ENCODE assay signal across 1 cellular context in genomic region chr12:108337235-108338223, GRCh38.
TF ChIP-seq lines count a peak whose summit lies in the region.

No MANE protein-coding gene starts in this region.

TF ChIP-seq in K562, 482 proteins besides CTCF, POLR2A, EP300 and RAD21 (continued from another document and continues in another):
- TF ChIP-seq TSHZ1 (CRISPR knock-in tag; IDR thresholded peaks at IDR 0.05): no peak
- no peak for TF ChIP-seq BRF2 (IDR thresholded peaks at IDR 0.05; ENCODE audit: borderline replicate concordance, insufficient read depth, insufficient read length)
- no peak for TF ChIP-seq EWSR1 (IDR thresholded peaks at IDR 0.05; ENCODE audit: borderline replicate concordance, low read depth, partially characterized antibody)
- TF ChIP-seq TARDBP (IDR thresholded peaks at IDR 0.05): no peak
- TF ChIP-seq ZNF239 (CRISPR knock-in tag; IDR thresholded peaks at IDR 0.05): no peak
- TF ChIP-seq ZNF175 (CRISPR knock-in tag; IDR thresholded peaks at IDR 0.05; ENCODE audit: low read depth): no peak
- no peak for TF ChIP-seq ZNF696 (CRISPR knock-in tag; conservative IDR thresholded peaks at IDR 0.05)
- TF ChIP-seq KLF10 (CRISPR knock-in tag; IDR thresholded peaks at IDR 0.05): no peak
- no peak for TF ChIP-seq FIP1L1 (IDR thresholded peaks at IDR 0.05; ENCODE audit: low read depth, low read length, poor library complexity, severe bottlenecking)
- no peak for TF ChIP-seq TFAM (CRISPR knock-in tag; conservative IDR thresholded peaks at IDR 0.05)
- TF ChIP-seq SMARCA5 (IDR thresholded peaks at IDR 0.05): no peak
- no peak for TF ChIP-seq ZFP91 (CRISPR knock-in tag; IDR thresholded peaks at IDR 0.05)
- no peak for TF ChIP-seq E2F6 (IDR thresholded peaks at IDR 0.05; ENCODE audit: borderline replicate concordance in 1 of 2, extremely low read depth in 1 of 2, insufficient read depth in 1 of 2, insufficient read length in 1 of 2, low read depth in 1 of 2, low read length in 1 of 2, poor library complexity in 1 of 2, severe bottlenecking in 1 of 2)
- no peak for TF ChIP-seq ATF6 (CRISPR knock-in tag; IDR thresholded peaks at IDR 0.05)
- no peak for TF ChIP-seq ZNF449 (CRISPR knock-in tag; IDR thresholded peaks at IDR 0.05)
- TF ChIP-seq GATAD2B (IDR thresholded peaks at IDR 0.05; ENCODE audit: borderline replicate concordance): peak; percentile 50; the same call in 1 of the 2 replicates
- TF ChIP-seq GABPB1 (CRISPR knock-in tag; IDR thresholded peaks at IDR 0.05): no peak
- no peak for TF ChIP-seq SIX5 (IDR thresholded peaks at IDR 0.05; ENCODE audit: borderline replicate concordance in 1 of 2, insufficient read depth in 1 of 2, low read depth in 1 of 2, low read length in 2 of 2)
- TF ChIP-seq ZNF277 (CRISPR knock-in tag; IDR thresholded peaks at IDR 0.05; ENCODE audit: borderline replicate concordance): no peak
- no peak for TF ChIP-seq POLR2G (IDR thresholded peaks at IDR 0.05; ENCODE audit: low read depth, low read length)
- no peak for TF ChIP-seq NR0B1 (IDR thresholded peaks at IDR 0.05; ENCODE audit: partially characterized antibody)
- no peak for TF ChIP-seq IRF2 (CRISPR knock-in tag; IDR thresholded peaks at IDR 0.05)
- TF ChIP-seq ZNF766 (CRISPR knock-in tag; conservative IDR thresholded peaks at IDR 0.05): no peak
- no peak for TF ChIP-seq POU5F1 (IDR thresholded peaks at IDR 0.05; ENCODE audit: borderline replicate concordance, low read depth, low read length, partially characterized antibody)
- peak in 1 of 2 experiments; percentile 24; a peak in 1 of 4 replicates for TF ChIP-seq TBL1XR1 (IDR thresholded peaks at IDR 0.05; ENCODE audit: low read length in 2 of 2)
- no peak for TF ChIP-seq NFXL1 (CRISPR knock-in tag; IDR thresholded peaks at IDR 0.05)
- no peak for TF ChIP-seq ZNF589 (CRISPR knock-in tag; IDR thresholded peaks at IDR 0.05; ENCODE audit: low read depth)
- no peak; the same call in 1 of the 2 replicates for TF ChIP-seq ZEB2 (IDR thresholded peaks at IDR 0.05)
- no peak for TF ChIP-seq RBM17 (IDR thresholded peaks at IDR 0.05; ENCODE audit: borderline replicate concordance, low read depth, low read length)
- TF ChIP-seq CCNT2 (IDR thresholded peaks at IDR 0.05; ENCODE audit: borderline replicate concordance, extremely low read depth, insufficient read length, low read depth, low read length): no peak
- no peak for TF ChIP-seq SP2 (IDR thresholded peaks at IDR 0.05; ENCODE audit: extremely low read depth, low read depth, low read length, poor library complexity, severe bottlenecking)
- no peak for TF ChIP-seq ETS2 (tag; IDR thresholded peaks at IDR 0.05; ENCODE audit: borderline replicate concordance, poor library complexity, severe bottlenecking)
- TF ChIP-seq GTF2E2 (tag; IDR thresholded peaks at IDR 0.05): no peak
- no peak for TF ChIP-seq SMARCB1 (IDR thresholded peaks at IDR 0.05; ENCODE audit: insufficient read length, low read depth)
- TF ChIP-seq MAX (CRISPR knock-in tag; IDR thresholded peaks at IDR 0.05): no peak
- no peak for TF ChIP-seq FOXJ2 (tag; IDR thresholded peaks at IDR 0.05)
- no peak for TF ChIP-seq STAG1 (CRISPR knock-in tag; IDR thresholded peaks at IDR 0.05; ENCODE audit: borderline replicate concordance)
- no peak for TF ChIP-seq PBX2 (CRISPR knock-in tag; IDR thresholded peaks at IDR 0.05; ENCODE audit: low read depth)
- no peak for TF ChIP-seq PBX2 (tag; conservative IDR thresholded peaks at IDR 0.05; ENCODE audit: low read depth)
- TF ChIP-seq TCFL5 (CRISPR knock-in tag; conservative IDR thresholded peaks at IDR 0.05): no peak
- TF ChIP-seq ZNF511 (CRISPR knock-in tag; IDR thresholded peaks at IDR 0.05): no peak
- peak; percentile 82; the same call in 1 of the 2 replicates for TF ChIP-seq SMARCC2 (IDR thresholded peaks at IDR 0.05; ENCODE audit: low read depth)
- TF ChIP-seq MAFK (IDR thresholded peaks at IDR 0.05; ENCODE audit: low read length): no peak
- no peak; the same call in 1 of the 2 replicates for TF ChIP-seq BCOR (IDR thresholded peaks at IDR 0.05)
- TF ChIP-seq SRSF1 (IDR thresholded peaks at IDR 0.05; ENCODE audit: low read depth, low read length): no peak
- TF ChIP-seq SMARCA4 (IDR thresholded peaks at IDR 0.05): peak; percentile 93
